In the genomic region with DNA sequence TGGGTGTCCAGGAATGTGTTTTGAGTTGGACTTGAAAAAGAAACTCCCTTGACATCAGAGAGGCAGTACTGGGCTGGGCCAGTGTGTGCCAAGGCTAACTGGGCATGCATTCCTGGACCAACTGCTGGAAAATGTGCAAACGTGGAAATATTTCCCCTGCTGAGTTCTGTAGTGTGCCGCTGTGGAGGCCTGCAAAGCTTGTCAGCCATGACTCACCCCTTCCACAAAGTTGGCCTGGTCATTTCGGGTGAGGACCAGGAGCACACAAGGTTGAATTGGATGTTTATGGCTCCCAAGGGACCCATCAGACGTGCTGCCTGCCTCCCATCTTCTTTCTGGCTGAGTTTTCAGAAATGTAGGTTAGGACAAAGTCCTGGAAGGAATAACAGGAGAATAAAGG, we compare ENCODE assay signal across 13 cellular contexts.
DNase-seq lines count a peak whose midpoint lies in the region; ATAC-seq, FAIRE-seq and TF ChIP-seq lines count a peak whose summit lies in the region.
"Had no signal": no experiment of that assay in that cellular context is flagged by ENCODE, and none has a peak within 500 bp of the region (broad histone marks: within the 10 kb centered on the region; RNA-seq: fewer than 3 reads in every experiment).

No MANE protein-coding gene starts in this region.

- WGBS in H9 (ENCODE audit: extremely low coverage, insufficient read length, low lambda C conversion rate): no CpG with 5 or more reads among the region's 4 CpGs

- H3K4me3 ChIP-seq in HEK293 (ENCODE audit: low read depth, low read length): no peak overlapping the region
- H3K4me3 ChIP-seq in astrocyte (ENCODE audit: insufficient read depth, low read depth, low read length): no peak overlapping the region
- H3K4me3 ChIP-seq: neural progenitor cell had no signal

- H3K56ac ChIP-seq in H9 (ENCODE audit: insufficient read length, low read depth, low read length): no peak overlapping the region

- H3K36me3 Mint-ChIP-seq in astrocyte (ENCODE audit: low read depth, unreplicated experiment) (peaks cover 2% of the 10 kb centered on the region), immature natural killer cell (no peaks in the 10 kb centered on the region), H9 (ENCODE audit: insufficient read depth in 1 of 3, low read depth in 3 of 3) (no peaks in the 10 kb centered on the region)
- H3K36me3 Mint-ChIP-seq: neural progenitor cell, WTC11 had no signal

- H2AFZ ChIP-seq in astrocyte (ENCODE audit: low read depth, low read length) (peak overlapping the region; percentile 31), H9 (ENCODE audit: low read length) (no peak overlapping the region)
- H2AFZ ChIP-seq: neural progenitor cell had no signal

- H3K9me3 Mint-ChIP-seq in astrocyte (ENCODE audit: unreplicated experiment) (peaks cover 2% of the 10 kb centered on the region), immature natural killer cell (no peaks in the 10 kb centered on the region), H9 (no peaks in the 10 kb centered on the region)
- H3K9me3 Mint-ChIP-seq: activated T-helper 2 cell treated with anti-CD3 and anti-CD28 coated beads, Interferon-gamma antibody, Interleukin-2, Interleukin-4, amounts not matched to agents 10 μg/mL and 5 μg/mL and 100 μg/mL, durations not matched to agents 14 hours and 24 hours and 36 hours; dendritic cell treated with granulocyte-macrophage colony-stimulating factor and Interleukin-4, amounts not matched to agents 40 ng/mL and 50 ng/mL, for 4 days; neural progenitor cell; WTC11 had no signal

- H4K91ac ChIP-seq in H9 (ENCODE audit: insufficient read length, low read depth, low read length): no peak overlapping the region

- H2BK12ac ChIP-seq in H9 (ENCODE audit: insufficient read length, low read depth, low read length): no peak overlapping the region

- H3K4me1 Mint-ChIP-seq in astrocyte (ENCODE audit: low read depth, unreplicated experiment) (no peaks in the 10 kb centered on the region), immature natural killer cell (no peaks in the 10 kb centered on the region), H9 (peaks cover 26 to 31% of the 10 kb centered on the region in 2 experiments)

- H3K36me3 ChIP-seq in HEK293 (ENCODE audit: control insufficient read depth in 2 of 2, insufficient read depth in 1 of 2, low read length in 2 of 2) (no peaks in the 10 kb centered on the region), astrocyte (ENCODE audit: insufficient read depth, low read length) (no peaks in the 10 kb centered on the region)
- H3K36me3 ChIP-seq: neural progenitor cell had no signal

- DNase-seq in astrocyte (ENCODE audit: low read depth) (peak; percentile 76), kidney tubule cell (ENCODE audit: low spot score) (peak; percentile 82), urothelium cell line (ENCODE audit: low spot score) (peak; percentile 92), immature natural killer cell (no peak), H9 (no peak)
- DNase-seq: NCI-H2107 had no signal

- H3K27me3 Mint-ChIP-seq in astrocyte (ENCODE audit: low read depth, unreplicated experiment): peaks cover 9% of the 10 kb centered on the region
- H3K27me3 Mint-ChIP-seq in immature natural killer cell (ENCODE audit: low read depth in 3 of 3): peaks cover 0 to 12% (median 2%) of the 10 kb centered on the region in 3 donors
- peaks cover 14% of the 10 kb centered on the region for H3K27me3 Mint-ChIP-seq in H9 (ENCODE audit: low read depth)

- no peak for ATAC-seq in GM18909 (IDR thresholded peaks at IDR 0.05; ENCODE audit: poor library complexity, unreplicated experiment)
- ATAC-seq: WTC11 had no signal

- no peaks in the 10 kb centered on the region for H3K79me1 ChIP-seq in H9 (ENCODE audit: insufficient read depth, low read depth, low read length, poor library complexity, severe bottlenecking)

- H3K23me2 ChIP-seq in H9 (ENCODE audit: insufficient read length, low read depth, low read length, poor library complexity, severe bottlenecking): peaks cover 3% of the 10 kb centered on the region

- no peak overlapping the region for H2AK5ac ChIP-seq in H9 (ENCODE audit: insufficient read length, low read length)

- FAIRE-seq in astrocyte (lab: Jason Lieb, UNC) (peak; percentile 81), urothelium cell line (lab: Jason Lieb, UNC) (peak; percentile 99)

- no peak overlapping the region for H3K23ac ChIP-seq in H9 (ENCODE audit: insufficient read length, low read depth, low read length)

- no peak overlapping the region for H3T11ph ChIP-seq in H9 (ENCODE audit: low read length)

- H2BK20ac ChIP-seq in H9 (ENCODE audit: low read depth, low read length, poor library complexity, severe bottlenecking): no peak overlapping the region

- H3K4me3 Mint-ChIP-seq in astrocyte (ENCODE audit: unreplicated experiment) (no peak overlapping the region), immature natural killer cell (no peak overlapping the region), H9 (no peak overlapping the region)
- H3K4me3 Mint-ChIP-seq: dendritic cell treated with granulocyte-macrophage colony-stimulating factor and Interleukin-4, amounts not matched to agents 40 ng/mL and 50 ng/mL, for 4 days; neural progenitor cell; WTC11 had no signal

- H3K79me2 ChIP-seq in astrocyte (ENCODE audit: insufficient read depth, low read length): no peaks in the 10 kb centered on the region
- no peaks in the 10 kb centered on the region for H3K79me2 ChIP-seq in H9 (ENCODE audit: insufficient read depth, low read length)

- H2BK15ac ChIP-seq in H9 (ENCODE audit: low read depth, low read length): no peak overlapping the region

- POLR2A ChIA-PET in HEK293 (lab: Yijun Ruan, JAX): no interaction called here

- H3K14ac ChIP-seq in H9 (ENCODE audit: insufficient read depth, low read length): no peak overlapping the region

- no peak overlapping the region for H2BK5ac ChIP-seq in H9 (ENCODE audit: insufficient read length, low read length)

- H3K4ac ChIP-seq in H9 (ENCODE audit: low read depth, low read length): no peak overlapping the region

- H2BK120ac ChIP-seq in H9 (ENCODE audit: low read depth, low read length, poor library complexity, severe bottlenecking): no peak overlapping the region

- H3K9ac ChIP-seq in astrocyte (ENCODE audit: low read length) (no peak overlapping the region), H9 (ENCODE audit: extremely low read depth, insufficient read length, low read length) (no peak overlapping the region)
- H3K9ac ChIP-seq: neural progenitor cell had no signal

- CTCF ChIA-PET in HEK293 (lab: Yijun Ruan, JAX): interaction anchor here (0.6 kb wide), 1 partner anchor 86 kb away, joined by 3 read pairs; no protein-coding TSS in a partner anchor

- H3K9me3 ChIP-seq in HEK293 (ENCODE audit: control insufficient read depth, insufficient read depth, low read depth, low read length) (no peaks in the 10 kb centered on the region), astrocyte (ENCODE audit: insufficient read depth, low read depth, low read length) (no peaks in the 10 kb centered on the region), H9 (ENCODE audit: control insufficient read depth, low read depth, low read length) (no peaks in the 10 kb centered on the region)

- no peak overlapping the region for H4K5ac ChIP-seq in H9 (ENCODE audit: insufficient read length, low read depth, low read length)

- peak overlapping the region; percentile 44 for H3K4me2 ChIP-seq in astrocyte (ENCODE audit: low read length)
- no peak overlapping the region for H3K4me2 ChIP-seq in H9 (ENCODE audit: insufficient read depth, insufficient read length, low read length)
- H3K4me2 ChIP-seq: neural progenitor cell had no signal

- no peak overlapping the region for H3K27ac ChIP-seq in HEK293 (ENCODE audit: extremely low read depth, low read depth, low read length)
- peak overlapping the region; percentile 44 for H3K27ac ChIP-seq in astrocyte (ENCODE audit: low read depth, low read length)
- H3K27ac ChIP-seq in H9 (ENCODE audit: insufficient read length, low read depth, low read length): no peak overlapping the region
- H3K27ac ChIP-seq: neural progenitor cell, RWPE1 had no signal

- H3K27me3 ChIP-seq in astrocyte (ENCODE audit: insufficient read depth, low read length): no peaks in the 10 kb centered on the region
- no peaks in the 10 kb centered on the region for H3K27me3 ChIP-seq in H9 (ENCODE audit: insufficient read depth, low read length)
- H3K27me3 ChIP-seq: neural progenitor cell had no signal

- H3K27ac Mint-ChIP-seq in astrocyte (ENCODE audit: unreplicated experiment) (no peak overlapping the region), immature natural killer cell (no peak overlapping the region), H9 (no peak overlapping the region)
- H3K27ac Mint-ChIP-seq: activated T-helper 2 cell treated with anti-CD3 and anti-CD28 coated beads, Interferon-gamma antibody, Interleukin-2, Interleukin-4, amounts not matched to agents 10 μg/mL and 5 μg/mL and 100 μg/mL, durations not matched to agents 14 hours and 24 hours and 36 hours; dendritic cell treated with granulocyte-macrophage colony-stimulating factor and Interleukin-4, amounts not matched to agents 40 ng/mL and 50 ng/mL, for 4 days; neural progenitor cell; WTC11 had no signal

- H4K8ac ChIP-seq in H9 (replicated peaks; ENCODE audit: insufficient read length, low read depth, low read length): no peak overlapping the region

- TF ChIP-seq CTCF in HEK293 (tag by site-specific recombination; IDR thresholded peaks at IDR 0.05) (no peak), astrocyte (IDR thresholded peaks at IDR 0.05; ENCODE audit: insufficient read depth, low read depth, low read length) (no peak), H9 (conservative IDR thresholded peaks at IDR 0.05) (no peak)

- H3K4me1 ChIP-seq in HEK293 (ENCODE audit: control insufficient read depth, insufficient read depth, low read length): no peaks in the 10 kb centered on the region
- H3K4me1 ChIP-seq in astrocyte (ENCODE audit: insufficient read depth, low read length): peaks cover 9% of the 10 kb centered on the region
- peaks cover 7% of the 10 kb centered on the region for H3K4me1 ChIP-seq in H9 (ENCODE audit: insufficient read depth, low read length)

- H3K18ac ChIP-seq in H9 (ENCODE audit: insufficient read length, low read depth, low read length): no peak overlapping the region

- no peaks in the 10 kb centered on the region for H4K20me1 ChIP-seq in astrocyte (ENCODE audit: insufficient read depth, low read length)
- H4K20me1 ChIP-seq in H9 (ENCODE audit: control insufficient read depth, insufficient read depth, insufficient read length): no peaks in the 10 kb centered on the region

TF ChIP-seq in HEK293, 187 proteins besides CTCF, POLR2A, EP300 and RAD21 (continues in another document):
- TF ChIP-seq SETDB1 (IDR thresholded peaks at IDR 0.05; ENCODE audit: insufficient read length, low read length) (no peak), HOXC10 (CRISPR knock-in tag; IDR thresholded peaks at IDR 0.05) (no peak), ZNF248 (tag by site-specific recombination; IDR thresholded peaks at IDR 0.05) (no peak), ZIC2 (tag by site-specific recombination; IDR thresholded peaks at IDR 0.05) (0 out of 2 replicates have a peak, but pooled peaks have one; percentile 44), ZFP3 (tag by site-specific recombination; IDR thresholded peaks at IDR 0.05; ENCODE audit: low read depth) (no peak), OSR2 (tag by site-specific recombination; IDR thresholded peaks at IDR 0.05) (0 out of 2 replicates have a peak, but pooled peaks have one; percentile 16), FEZF1 (tag by site-specific recombination; IDR thresholded peaks at IDR 0.05) (no peak), ZNF707 (tag by site-specific recombination; IDR thresholded peaks at IDR 0.05) (no peak)

Comparison
In these comparisons a context has a peak if more than half of its experiments do, and no peak if none do; other contexts are left out.
1. DNase-seq: peak in astrocyte (single experiment), kidney tubule cell (single experiment) and urothelium cell line (single experiment); none in immature natural killer cell (0 of 3) and H9 (single experiment).